15 cellular contexts compared by ENCODE assay signal in the genomic region with DNA sequence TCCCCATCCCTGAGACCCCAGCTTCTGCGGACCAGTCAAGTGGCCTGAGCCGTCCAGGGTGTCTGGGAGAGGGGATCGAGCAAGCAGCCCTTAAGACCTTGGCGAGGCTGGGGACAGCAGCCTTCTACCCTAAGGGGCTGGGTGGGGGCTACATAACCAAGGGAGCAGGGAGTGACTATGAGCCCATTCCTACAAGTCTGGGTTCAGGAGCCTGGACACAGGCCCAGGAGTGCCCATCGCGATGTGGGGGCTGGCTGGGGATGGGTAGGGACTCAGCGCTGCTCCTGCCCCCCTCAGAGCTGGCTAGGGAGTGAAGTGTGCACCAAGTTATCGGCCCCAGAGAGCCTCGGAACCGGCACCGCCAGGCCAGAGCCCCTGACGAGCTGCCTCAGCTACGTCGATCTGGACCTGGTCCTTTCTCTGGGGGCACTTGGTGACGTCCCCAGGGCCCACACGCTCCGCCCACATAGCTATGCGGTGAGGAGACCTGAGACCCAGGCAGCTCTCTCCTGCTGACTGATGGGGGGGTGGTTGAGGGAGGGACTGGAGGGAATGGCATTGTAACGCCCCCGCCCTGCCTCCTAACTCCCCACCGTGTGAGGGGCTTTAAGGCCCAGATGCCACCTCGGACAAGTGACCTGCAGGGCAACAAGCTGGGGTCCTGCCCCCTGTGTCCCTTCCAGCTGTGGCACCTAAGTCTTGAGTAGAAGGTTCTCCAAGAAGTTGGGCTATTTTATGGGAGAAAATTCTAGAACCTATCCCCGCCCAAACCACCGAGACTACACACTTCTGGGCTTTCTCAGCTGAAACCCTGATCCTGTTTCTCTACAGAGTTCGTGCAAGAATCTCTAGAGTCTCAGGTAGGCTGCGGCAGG. TPM values are rescaled to one million over a fixed set of nuclear protein-coding genes. Genes with fewer than 3 reads are reported as not detected.
DNase-seq lines count a peak whose midpoint lies in the region; TF ChIP-seq lines count a peak whose summit lies in the region.
"Had no signal": no experiment of that assay in that cellular context is flagged by ENCODE, and none has a peak within 500 bp of the region (broad histone marks: within the 10 kb centered on the region; RNA-seq: fewer than 3 reads in every experiment).

No MANE protein-coding gene starts in this region.

- 0 out of 2 replicates have a peak overlapping the region, but pooled peaks have one; percentile 7 for H3K4me2 ChIP-seq in OCI-LY7 (ENCODE audit: low read length)
- peak overlapping the region; percentile 51 for H3K4me2 ChIP-seq in hepatocyte

- DNase-seq in activated CD4-positive, alpha-beta T cell treated with anti-CD3 and anti-CD28 coated beads, Interleukin-2, amount 10 ng/mL, durations not matched to agents 7 days and 5 days: no peak
- no peak for DNase-seq in activated CD4-positive, alpha-beta T cell treated with anti-CD3 and anti-CD28 coated beads for 1 hour
- DNase-seq in OCI-LY7 (ENCODE audit: low spot score) (no peak), hepatocyte (ENCODE audit: low spot score) (peak; percentile 80), spleen (peak; percentile 78), BE2C (no peak), cortex of kidney (lab: John Stamatoyannopoulos, UW) (no peak)
- DNase-seq in activated naive CD4-positive, alpha-beta T cell treated with anti-CD3 and anti-CD28 coated beads, Interleukin-2, amount 10 ng/mL, durations not matched to agents 7 days and 5 days: no peak
- DNase-seq: NCI-H1048, NCI-H524 treated with DMSO at 0.1 percent for 48 hours, SHP77, small intestine had no signal

- H3K4me1 ChIP-seq in OCI-LY7 (ENCODE audit: insufficient read depth, low read length, poor library complexity, severe bottlenecking): peaks cover 45% of the 10 kb centered on the region
- H3K4me1 ChIP-seq in hepatocyte (ENCODE audit: insufficient read depth): peaks cover 44% of the 10 kb centered on the region
- H3K4me1 ChIP-seq in spleen: peaks cover 21 to 71% (median 50%) of the 10 kb centered on the region in 6 donors
- peaks cover 11% of the 10 kb centered on the region for H3K4me1 ChIP-seq in BE2C

- no TSS peak for BruUV-seq in OCI-LY7 (replicated peaks; lab: Mats Ljungman, UMichigan)

- no peak for TF ChIP-seq CTCF in OCI-LY7 (conservative IDR thresholded peaks at IDR 0.05; ENCODE audit: low read length)
- TF ChIP-seq CTCF in hepatocyte (IDR thresholded peaks at IDR 0.05; ENCODE audit: poor library complexity): no peak
- no peak for TF ChIP-seq CTCF in spleen (IDR thresholded peaks at IDR 0.05 in 8 of 11, conservative IDR thresholded peaks at IDR 0.05 in 3 of 11)
- TF ChIP-seq CTCF in BE2C (IDR thresholded peaks at IDR 0.05; ENCODE audit: low read depth, low read length): no peak

- H3K27me3 Mint-ChIP-seq in activated CD4-positive, alpha-beta T cell treated with anti-CD3 and anti-CD28 coated beads, Interleukin-2, amount 10 ng/mL, durations not matched to agents 7 days and 5 days: no peaks in the 10 kb centered on the region
- peaks cover 31% of the 10 kb centered on the region for H3K27me3 Mint-ChIP-seq in activated naive CD4-positive, alpha-beta T cell treated with anti-CD3 and anti-CD28 coated beads, Interleukin-2, amount 10 ng/mL, durations not matched to agents 7 days and 5 days

- no peaks in the 10 kb centered on the region for H3K9me3 ChIP-seq in OCI-LY7 (ENCODE audit: low read length)
- H3K9me3 ChIP-seq in hepatocyte (ENCODE audit: low read depth): no peaks in the 10 kb centered on the region
- H3K9me3 ChIP-seq in spleen: no peaks in the 10 kb centered on the region
- no peaks in the 10 kb centered on the region for H3K9me3 ChIP-seq in BE2C

- H3K9me2 ChIP-seq in OCI-LY7 (ENCODE audit: insufficient read depth, low read length): no peaks in the 10 kb centered on the region
- H3K9me2 ChIP-seq in hepatocyte (replicated peaks; ENCODE audit: insufficient read depth): no peaks in the 10 kb centered on the region

- H3K4me3 ChIP-seq in OCI-LY7 (ENCODE audit: low read depth, low read length, poor library complexity, severe bottlenecking): no peak overlapping the region
- no peak overlapping the region for H3K4me3 ChIP-seq in hepatocyte
- H3K4me3 ChIP-seq in spleen: no peak overlapping the region
- H3K4me3 ChIP-seq in BE2C (ENCODE audit: low read depth, low read length): no peak overlapping the region

- no peak overlapping the region for H3K27ac ChIP-seq in OCI-LY7 (ENCODE audit: low read depth, low read length, poor library complexity, severe bottlenecking)
- peak overlapping the region; percentile 77 for H3K27ac ChIP-seq in hepatocyte
- no peak overlapping the region for H3K27ac ChIP-seq in spleen
- H3K27ac ChIP-seq: cardiac muscle cell had no signal

- CTCF ChIA-PET in activated CD4-positive, alpha-beta T cell treated with anti-CD3 and anti-CD28 coated beads, Interleukin-2, amount 10 ng/mL, durations not matched to agents 7 days and 5 days (lab: Charles Lee): interaction anchor here (0.5 to 1.9 kb wide), 5 partner anchors 9 to 240 kb away, joined by 3 to 10 read pairs (median 3); no protein-coding TSS in a partner anchor
- CTCF ChIA-PET in OCI-LY7 (lab: Charles Lee; ENCODE audit: unreplicated experiment): interaction anchor here (0.6 kb wide), 1 partner anchor 1107 kb away, joined by 3 read pairs; no protein-coding TSS in a partner anchor
- CTCF ChIA-PET in activated naive CD4-positive, alpha-beta T cell treated with anti-CD3 and anti-CD28 coated beads, Interleukin-2, amount 10 ng/mL, durations not matched to agents 7 days and 5 days (lab: Charles Lee): interaction anchor here (1.5 kb wide), 1 partner anchor 12 kb away, joined by 6 read pairs; no protein-coding TSS in a partner anchor

- TF ChIP-seq POLR2A in spleen (IDR thresholded peaks at IDR 0.05): no peak

- POLR2A ChIA-PET in activated CD4-positive, alpha-beta T cell treated with anti-CD3 and anti-CD28 coated beads, Interleukin-2, amount 10 ng/mL, durations not matched to agents 7 days and 5 days (lab: Charles Lee): no interaction called here
- POLR2A ChIA-PET in OCI-LY7 (lab: Charles Lee): no interaction called here

- peaks cover 22% of the 10 kb centered on the region; the same call in 1 of the 2 replicates for H3K36me3 ChIP-seq in OCI-LY7 (ENCODE audit: insufficient read depth, low read length)
- H3K36me3 ChIP-seq in hepatocyte (replicated peaks; ENCODE audit: insufficient read depth, low read depth): no peaks in the 10 kb centered on the region
- peaks cover 0 to 47% (median 38%) of the 10 kb centered on the region in 6 donors for H3K36me3 ChIP-seq in spleen
- H3K36me3 ChIP-seq in BE2C: peaks cover 6% of the 10 kb centered on the region; the same call in 1 of the 2 replicates
- H3K36me3 ChIP-seq: cardiac muscle cell had no signal

- no peaks in the 10 kb centered on the region for H3K9me3 Mint-ChIP-seq in activated CD4-positive, alpha-beta T cell treated with anti-CD3 and anti-CD28 coated beads, Interleukin-2, amount 10 ng/mL, durations not matched to agents 7 days and 5 days
- H3K9me3 Mint-ChIP-seq in activated naive CD4-positive, alpha-beta T cell treated with anti-CD3 and anti-CD28 coated beads, Interleukin-2, amount 10 ng/mL, durations not matched to agents 7 days and 5 days: no peaks in the 10 kb centered on the region

- 59% methylated on average over 20 of the region's 26 CpGs for WGBS in hepatocyte (ENCODE audit: low lambda C conversion rate, missing lambda C conversion rate)
- 81 to 91% (median 85%) methylated on average over 23 to 26 of the region's 26 CpGs for WGBS in spleen, 5 donors

- H3K27me3 ChIP-seq in hepatocyte (no peaks in the 10 kb centered on the region), spleen (replicated peaks in 1 of 7) (peaks cover 0 to 17% (median 0%) of the 10 kb centered on the region in 7 donors), BE2C (peaks cover 4% of the 10 kb centered on the region)
- H3K27me3 ChIP-seq: cardiac muscle cell had no signal

- H3K4me3 Mint-ChIP-seq in activated CD4-positive, alpha-beta T cell treated with anti-CD3 and anti-CD28 coated beads, Interleukin-2, amount 10 ng/mL, durations not matched to agents 7 days and 5 days: no peak overlapping the region
- no peak overlapping the region for H3K4me3 Mint-ChIP-seq in activated naive CD4-positive, alpha-beta T cell treated with anti-CD3 and anti-CD28 coated beads, Interleukin-2, amount 10 ng/mL, durations not matched to agents 7 days and 5 days

- H3K79me2 ChIP-seq in OCI-LY7 (ENCODE audit: insufficient read depth, low read depth, low read length) (no peaks in the 10 kb centered on the region), hepatocyte (no peaks in the 10 kb centered on the region)

- intact Hi-C loops in OCI-LY7 (cut with micrococcal nuclease; ENCODE audit: unreplicated experiment) (no loop called here), spleen (cut with DNase I; ENCODE audit: low total_unique reads) (no loop called here)

- peaks cover 12% of the 10 kb centered on the region for H3K36me3 Mint-ChIP-seq in activated CD4-positive, alpha-beta T cell treated with anti-CD3 and anti-CD28 coated beads, Interleukin-2, amount 10 ng/mL, durations not matched to agents 7 days and 5 days (ENCODE audit: low read depth)
- peaks cover 21% of the 10 kb centered on the region for H3K36me3 Mint-ChIP-seq in activated naive CD4-positive, alpha-beta T cell treated with anti-CD3 and anti-CD28 coated beads, Interleukin-2, amount 10 ng/mL, durations not matched to agents 7 days and 5 days

- H3K27ac Mint-ChIP-seq in activated CD4-positive, alpha-beta T cell treated with anti-CD3 and anti-CD28 coated beads, Interleukin-2, amount 10 ng/mL, durations not matched to agents 7 days and 5 days: peak overlapping the region; percentile 62
- no peak overlapping the region for H3K27ac Mint-ChIP-seq in activated naive CD4-positive, alpha-beta T cell treated with anti-CD3 and anti-CD28 coated beads, Interleukin-2, amount 10 ng/mL, durations not matched to agents 7 days and 5 days

- H4K20me1 ChIP-seq in OCI-LY7 (ENCODE audit: insufficient read depth, low read length) (no peaks in the 10 kb centered on the region), hepatocyte (ENCODE audit: insufficient read depth, poor library complexity, severe bottlenecking) (no peaks in the 10 kb centered on the region)

- H3K4me1 Mint-ChIP-seq in activated CD4-positive, alpha-beta T cell treated with anti-CD3 and anti-CD28 coated beads, Interleukin-2, amount 10 ng/mL, durations not matched to agents 7 days and 5 days: peaks cover 48% of the 10 kb centered on the region
- H3K4me1 Mint-ChIP-seq in activated naive CD4-positive, alpha-beta T cell treated with anti-CD3 and anti-CD28 coated beads, Interleukin-2, amount 10 ng/mL, durations not matched to agents 7 days and 5 days: peaks cover 50% of the 10 kb centered on the region

- H2AFZ ChIP-seq in OCI-LY7 (ENCODE audit: low read length) (no peak overlapping the region), hepatocyte (no peak overlapping the region)

RNA-seq across cellular contexts. Expression of gene SAP25, which starts 2.5 kb away (rescaled TPM):
- total RNA-seq in activated CD4-positive, alpha-beta T cell treated with anti-CD3 and anti-CD28 coated beads, Interleukin-2, amount 10 ng/mL, durations not matched to agents 7 days and 5 days: 10 to 100 TPM; 34.6 to 36.1 TPM
- total RNA-seq in OCI-LY7 (2014; rRNA removed; shearing (Covaris generic)): 1.2 and 1.5 TPM in 2 replicates
- total RNA-seq in OCI-LY7 (2022): 12.7 and 14.0 TPM in 2 replicates
- total RNA-seq in hepatocyte: not detected in 2 replicates
- 1.8 and 4.0 TPM in 2 replicates for polyA plus RNA-seq in hepatocyte
- total RNA-seq in spleen: 10 to 100 TPM; 11.0 to 28.4 (median 21.1) TPM
- 10 to 100 TPM; 25.3 to 75.6 (median 50.6) TPM for polyA plus RNA-seq in spleen
- polyA plus RNA-seq in BE2C (2012; ENCODE audit: insufficient read depth, insufficient read length, low read depth): 7.0 TPM
- total RNA-seq: fibroblast of lung had no signal
- polyA plus RNA-seq: AG04450 had no signal

RNA-seq across cellular contexts. Expression of gene LRCH4, which starts 14.7 kb away (rescaled TPM):
- 100 to 1,000 TPM; 189 to 217 TPM for total RNA-seq in activated CD4-positive, alpha-beta T cell treated with anti-CD3 and anti-CD28 coated beads, Interleukin-2, amount 10 ng/mL, durations not matched to agents 7 days and 5 days
- 30.3 and 39.2 TPM in 2 replicates for total RNA-seq in OCI-LY7 (2014; rRNA removed; shearing (Covaris generic))
- total RNA-seq in OCI-LY7 (2022) (72.0 and 75.5 TPM in 2 replicates), hepatocyte (34.0 and 40.3 TPM in 2 replicates), spleen (100 to 1,000 TPM; 145 to 333 (median 186) TPM)
- polyA plus RNA-seq in hepatocyte (105 and 129 TPM in 2 replicates), spleen (100 to 1,000 TPM; 151 to 310 (median 269) TPM)
- polyA plus RNA-seq in BE2C (2012; ENCODE audit: insufficient read depth, insufficient read length, low read depth): 200 TPM

RNA-seq across cellular contexts. Expression of gene FBXO24, which starts 14.9 kb away (rescaled TPM):
- total RNA-seq in activated CD4-positive, alpha-beta T cell treated with anti-CD3 and anti-CD28 coated beads, Interleukin-2, amount 10 ng/mL, durations not matched to agents 7 days and 5 days: 1 to 10 TPM; 1.3 to 1.5 TPM
- 0.16 TPM in 1 of 2 replicates, not detected in the other for total RNA-seq in OCI-LY7 (2014; rRNA removed; shearing (Covaris generic))
- total RNA-seq in OCI-LY7 (2022): 1.2 and 1.7 TPM in 2 replicates
- total RNA-seq in hepatocyte: 1.1 and 1.4 TPM in 2 replicates
- polyA plus RNA-seq in hepatocyte: 0.49 and 1.6 TPM in 2 replicates
- total RNA-seq in spleen: 1 to 10 TPM in 4 of 7 donors, under 1 TPM in 2, not detected in 1; 0.54 to 1.5 (median 1.2) TPM
- 1 to 10 TPM in 2 of 3 donors, under 1 TPM in 1; 0.67 to 1.6 (median 1.2) TPM for polyA plus RNA-seq in spleen
- 3.0 TPM for polyA plus RNA-seq in BE2C (2012; ENCODE audit: insufficient read depth, insufficient read length, low read depth)

RNA-seq across cellular contexts. Expression of gene PCOLCE, which starts 31.0 kb away (rescaled TPM):
- total RNA-seq in activated CD4-positive, alpha-beta T cell treated with anti-CD3 and anti-CD28 coated beads, Interleukin-2, amount 10 ng/mL, durations not matched to agents 7 days and 5 days: 10 to 100 TPM; 17.3 to 18.3 TPM
- total RNA-seq in OCI-LY7 (2014; rRNA removed; shearing (Covaris generic)): 8.8 and 27.6 TPM in 2 replicates
- total RNA-seq in OCI-LY7 (2022) (32.3 and 38.3 TPM in 2 replicates), hepatocyte (64.2 and 90.0 TPM in 2 replicates), spleen (10 to 100 TPM in 6 of 7 donors, 1 to 10 TPM in 1; 7.1 to 31.4 (median 21.9) TPM)
- polyA plus RNA-seq in hepatocyte (249 and 343 TPM in 2 replicates), spleen (10 to 100 TPM; 29.0 to 38.7 (median 30.2) TPM)
- polyA plus RNA-seq in BE2C (2012; ENCODE audit: insufficient read depth, insufficient read length, low read depth): 923 TPM

RNA-seq across cellular contexts. Expression of gene AGFG2, which starts 32.2 kb away (rescaled TPM):
- 10 to 100 TPM; 43.0 to 45.3 TPM for total RNA-seq in activated CD4-positive, alpha-beta T cell treated with anti-CD3 and anti-CD28 coated beads, Interleukin-2, amount 10 ng/mL, durations not matched to agents 7 days and 5 days
- 7.9 and 11.5 TPM in 2 replicates for total RNA-seq in OCI-LY7 (2014; rRNA removed; shearing (Covaris generic))
- total RNA-seq in OCI-LY7 (2022) (15.2 and 17.1 TPM in 2 replicates), hepatocyte (32.8 and 38.6 TPM in 2 replicates), spleen (100 to 1,000 TPM in 1 of 7 donors, 10 to 100 TPM in 6; 28.2 to 110 (median 52.3) TPM)
- polyA plus RNA-seq in hepatocyte (33.3 and 53.7 TPM in 2 replicates), spleen (10 to 100 TPM; 14.2 to 57.1 (median 17.4) TPM)
- polyA plus RNA-seq in BE2C (2012; ENCODE audit: insufficient read depth, insufficient read length, low read depth): 17.0 TPM

Comparison
In these comparisons a context has a peak if more than half of its experiments do, and no peak if none do; other contexts are left out.
1. DNase-seq: peak in hepatocyte (single experiment) and spleen (single experiment); none in activated CD4-positive, alpha-beta T cell treated with anti-CD3 and anti-CD28 coated beads, Interleukin-2, amount 10 ng/mL, durations not matched to agents 7 days and 5 days (single experiment), activated CD4-positive, alpha-beta T cell treated with anti-CD3 and anti-CD28 coated beads for 1 hour (single experiment), OCI-LY7 (single experiment), BE2C (single experiment), activated naive CD4-positive, alpha-beta T cell treated with anti-CD3 and anti-CD28 coated beads, Interleukin-2, amount 10 ng/mL, durations not matched to agents 7 days and 5 days (single experiment) and cortex of kidney (single experiment).